7 cellular contexts compared by ENCODE assay signal in the genomic region with DNA sequence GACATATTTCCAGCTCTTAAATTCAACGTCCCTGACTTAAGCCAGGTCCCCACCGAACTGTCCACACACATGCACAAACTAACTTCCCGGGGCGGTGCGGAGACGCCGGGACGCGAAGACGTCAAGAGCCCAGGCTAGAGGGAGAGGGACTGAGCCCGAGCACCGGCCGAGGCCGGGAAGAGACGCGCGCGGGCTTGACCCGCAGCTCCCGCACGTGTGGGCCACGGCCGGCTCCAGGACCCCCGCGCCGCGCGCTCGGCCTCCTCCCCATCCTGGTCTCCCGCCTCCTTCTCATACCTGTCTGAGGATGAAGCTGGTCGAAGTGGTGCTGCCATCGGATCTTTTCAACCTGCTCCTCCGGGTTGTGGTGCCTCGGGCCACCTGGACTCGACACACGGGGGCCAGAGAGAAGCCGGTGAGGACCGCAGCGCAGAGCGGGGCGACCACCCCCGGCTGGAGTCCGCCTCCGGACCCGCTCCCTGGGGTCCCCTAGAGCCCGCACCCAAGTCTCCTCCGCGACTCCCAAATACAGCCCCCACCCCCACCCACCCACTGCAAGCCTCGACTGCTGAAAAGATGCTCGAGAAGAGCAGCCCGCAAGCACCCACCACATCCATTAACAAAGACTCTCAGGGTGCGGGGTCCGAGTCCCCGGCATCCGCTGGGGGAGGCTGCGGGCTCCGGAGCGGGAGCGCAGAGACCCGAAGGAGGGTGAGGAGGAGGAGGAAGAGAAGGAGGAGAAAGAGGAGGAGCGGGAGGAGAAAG. TPM values are rescaled to one million over a fixed set of nuclear protein-coding genes. Genes with fewer than 3 reads are reported as not detected.
A peak's percentile ranks its signal among the peaks of the same experiment; 100 is the strongest.
DNase-seq lines count a peak whose midpoint lies in the region; ATAC-seq, FAIRE-seq and TF ChIP-seq lines count a peak whose summit lies in the region.

No MANE protein-coding gene starts in this region.

- no peaks in the 10 kb centered on the region for H3K9me3 Mint-ChIP-seq in activated T-helper 1 cell treated with anti-CD3 and anti-CD28 coated beads, Interleukin-12 subunit alpha, Interleukin-12 subunit beta, Interleukin-2, Interleukin-4 antibody, amounts not matched to agents 30 ng/mL and 10 ng/mL and 1 ng/mL, durations not matched to agents 14 hours and 24 hours and 36 hours
- H3K9me3 Mint-ChIP-seq in progenitor cell of endocrine pancreas (ENCODE audit: low read depth), result no peaks in the 10 kb centered on the region

- H3K27ac ChIP-seq in cardiac muscle cell, result no peak overlapping the region

- peaks cover 8% of the 10 kb centered on the region for H3K4me1 ChIP-seq in cardiac muscle cell (ENCODE audit: low read depth)

- H3K27me3 ChIP-seq in cardiac muscle cell, result peaks cover 89% of the 10 kb centered on the region

- TF ChIP-seq POLR2A in GM12891 (IDR thresholded peaks at IDR 0.05; ENCODE audit: low read depth, low read length), result no peak

- no peaks in the 10 kb centered on the region for H3K36me3 ChIP-seq in cardiac muscle cell

- no peaks in the 10 kb centered on the region for H3K36me3 Mint-ChIP-seq in activated T-helper 1 cell treated with anti-CD3 and anti-CD28 coated beads, Interleukin-12 subunit alpha, Interleukin-12 subunit beta, Interleukin-2, Interleukin-4 antibody, amounts not matched to agents 30 ng/mL and 10 ng/mL and 1 ng/mL, durations not matched to agents 14 hours and 24 hours and 36 hours (ENCODE audit: low read depth)
- H3K36me3 Mint-ChIP-seq in progenitor cell of endocrine pancreas (ENCODE audit: insufficient read depth), result no peaks in the 10 kb centered on the region

- ATAC-seq in HG02885 (IDR thresholded peaks at IDR 0.05; ENCODE audit: poor library complexity, unreplicated experiment) (peak; percentile 26), HG02970 (IDR thresholded peaks at IDR 0.05; ENCODE audit: low FRiP score, unreplicated experiment) (no peak)

- H3K27me3 Mint-ChIP-seq in activated T-helper 1 cell treated with anti-CD3 and anti-CD28 coated beads, Interleukin-12 subunit alpha, Interleukin-12 subunit beta, Interleukin-2, Interleukin-4 antibody, amounts not matched to agents 30 ng/mL and 10 ng/mL and 1 ng/mL, durations not matched to agents 14 hours and 24 hours and 36 hours (ENCODE audit: insufficient read depth), result peaks cover 63% of the 10 kb centered on the region
- H3K27me3 Mint-ChIP-seq in progenitor cell of endocrine pancreas, result peaks cover 63% of the 10 kb centered on the region

- no peak overlapping the region for H3K27ac Mint-ChIP-seq in activated T-helper 1 cell treated with anti-CD3 and anti-CD28 coated beads, Interleukin-12 subunit alpha, Interleukin-12 subunit beta, Interleukin-2, Interleukin-4 antibody, amounts not matched to agents 30 ng/mL and 10 ng/mL and 1 ng/mL, durations not matched to agents 14 hours and 24 hours and 36 hours
- peak overlapping the region; percentile 39 for H3K27ac Mint-ChIP-seq in progenitor cell of endocrine pancreas

- peak overlapping the region; percentile 56 for H3K4me3 ChIP-seq in cardiac muscle cell

- no peaks in the 10 kb centered on the region for H3K9me3 ChIP-seq in cardiac muscle cell (ENCODE audit: low read depth)

- intact Hi-C loops in activated T-helper 1 cell treated with anti-CD3 and anti-CD28 coated beads, Interleukin-12 subunit alpha, Interleukin-12 subunit beta, Interleukin-2, Interleukin-4 antibody, amounts not matched to agents 30 ng/mL and 10 ng/mL and 1 ng/mL, durations not matched to agents 14 hours and 24 hours and 36 hours (cut with micrococcal nuclease), result loop anchor here (2.0 to 10.0 kb wide), 4 partner anchors 37 to 271 kb away; partner anchors contain the start of genes ARL5A, FMNL2 and STAM2

- DNase-seq in GM12891 (ENCODE audit: insufficient read length, low spot score) (peak; percentile 36), cardiac muscle cell (ENCODE audit: low read depth in 1 of 2, low spot score in 1 of 2) (peak; percentile 14 to 36), progenitor cell of endocrine pancreas (ENCODE audit: low spot score, unreplicated experiment) (no peak), SW 1271 (lab: John Stamatoyannopoulos, UW) (no peak)
- no peak for DNase-seq in activated T-helper 1 cell treated with anti-CD3 and anti-CD28 coated beads, Interleukin-12 subunit alpha, Interleukin-12 subunit beta, Interleukin-2, Interleukin-4 antibody, amounts not matched to agents 30 ng/mL and 10 ng/mL and 1 ng/mL, durations not matched to agents 14 hours and 24 hours and 36 hours (ENCODE audit: low spot score)

- TF ChIP-seq CTCF in cardiac muscle cell (IDR thresholded peaks at IDR 0.05; ENCODE audit: low read depth, low read length) (no peak), progenitor cell of endocrine pancreas (IDR thresholded peaks at IDR 0.05; ENCODE audit: unreplicated experiment) (no peak)

- peak; percentile 66 for FAIRE-seq in GM12891 (lab: Jason Lieb, UNC)

- peaks cover 18% of the 10 kb centered on the region for H3K4me1 Mint-ChIP-seq in activated T-helper 1 cell treated with anti-CD3 and anti-CD28 coated beads, Interleukin-12 subunit alpha, Interleukin-12 subunit beta, Interleukin-2, Interleukin-4 antibody, amounts not matched to agents 30 ng/mL and 10 ng/mL and 1 ng/mL, durations not matched to agents 14 hours and 24 hours and 36 hours (ENCODE audit: low read depth)
- H3K4me1 Mint-ChIP-seq in progenitor cell of endocrine pancreas (ENCODE audit: low read depth), result peaks cover 7% of the 10 kb centered on the region

- peak overlapping the region; percentile 61 for H3K4me3 Mint-ChIP-seq in activated T-helper 1 cell treated with anti-CD3 and anti-CD28 coated beads, Interleukin-12 subunit alpha, Interleukin-12 subunit beta, Interleukin-2, Interleukin-4 antibody, amounts not matched to agents 30 ng/mL and 10 ng/mL and 1 ng/mL, durations not matched to agents 14 hours and 24 hours and 36 hours
- peak overlapping the region; percentile 85 for H3K4me3 Mint-ChIP-seq in progenitor cell of endocrine pancreas (ENCODE audit: low read depth)

TF ChIP-seq in GM12891, 5 proteins besides CTCF, POLR2A, EP300 and RAD21:
- TF ChIP-seq SPI1 (IDR thresholded peaks at IDR 0.05; ENCODE audit: low read depth, low read length) (no peak), PAX5 (IDR thresholded peaks at IDR 0.05; ENCODE audit: insufficient read depth, low read length, severe bottlenecking) (no peak), TAF1 (IDR thresholded peaks at IDR 0.05; ENCODE audit: low read depth, low read length) (no peak)

RNA-seq across cellular contexts. Expression of gene CACNB4, which starts 0.6 kb away (rescaled TPM):
- 5.7 TPM for polyA plus RNA-seq in GM12891 (2012; ENCODE audit: low read depth, missing spikeins)
- total RNA-seq in activated T-helper 1 cell treated with anti-CD3 and anti-CD28 coated beads, Interleukin-12 subunit alpha, Interleukin-12 subunit beta, Interleukin-2, Interleukin-4 antibody, amounts not matched to agents 30 ng/mL and 10 ng/mL and 1 ng/mL, durations not matched to agents 14 hours and 24 hours and 36 hours, result 0.39 and 0.83 TPM in 2 replicates
- total RNA-seq in cardiac muscle cell (0.09 and 0.25 TPM in 2 replicates), progenitor cell of endocrine pancreas (2.3 and 2.5 TPM in 2 replicates)
- polyA plus RNA-seq in cardiac muscle cell, result 0.18 and 0.59 TPM in 2 replicates

Comparison
In these comparisons a context has a peak if more than half of its experiments do, and no peak if none do; other contexts are left out.
1. DNase-seq: peak in GM12891 (single experiment) and cardiac muscle cell (2 of 2); none in activated T-helper 1 cell treated with anti-CD3 and anti-CD28 coated beads, Interleukin-12 subunit alpha, Interleukin-12 subunit beta, Interleukin-2, Interleukin-4 antibody, amounts not matched to agents 30 ng/mL and 10 ng/mL and 1 ng/mL, durations not matched to agents 14 hours and 24 hours and 36 hours (single experiment), progenitor cell of endocrine pancreas (single experiment) and SW 1271 (0 of 2).